15 cellular contexts compared by ENCODE assay signal in the genomic region with DNA sequence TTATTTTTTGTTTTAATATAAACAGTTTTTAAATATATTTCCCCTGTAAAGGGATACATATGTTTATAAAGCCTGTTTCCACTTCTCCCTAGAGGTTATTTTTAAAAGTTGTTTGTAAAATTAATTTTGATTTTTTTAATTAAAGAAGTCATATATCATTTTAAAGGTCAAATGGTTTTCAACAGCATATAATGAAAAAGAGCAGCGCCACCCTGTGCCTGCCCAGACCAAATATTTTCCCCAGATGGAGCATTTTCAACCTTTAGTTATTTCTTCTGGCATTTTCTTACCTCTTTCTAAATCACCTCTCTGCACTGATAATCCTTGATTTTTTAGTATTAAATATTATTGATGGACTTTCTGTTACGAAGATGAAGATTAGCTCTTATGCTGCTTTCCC. TPM values are rescaled to one million over a fixed set of nuclear protein-coding genes. Genes with fewer than 3 reads are reported as not detected.
A peak's percentile ranks its signal among the peaks of the same experiment; 100 is the strongest.
DNase-seq lines count a peak whose midpoint lies in the region; ATAC-seq and TF ChIP-seq lines count a peak whose summit lies in the region.
"Had no signal": no experiment of that assay in that cellular context is flagged by ENCODE, and none has a peak within 500 bp of the region (broad histone marks: within the 10 kb centered on the region; RNA-seq: fewer than 3 reads in every experiment).

No MANE protein-coding gene starts in this region.

- no peaks in the 10 kb centered on the region for H3K9me2 ChIP-seq in GM23338 (ENCODE audit: insufficient read depth)

- peak; percentile 49 for TF ChIP-seq CTCF in BE2C (IDR thresholded peaks at IDR 0.05; ENCODE audit: low read depth, low read length)
- peak; percentile 47 to 57 for TF ChIP-seq CTCF in GM23338 (conservative IDR thresholded peaks at IDR 0.05; ENCODE audit: low read depth in 2 of 2)
- TF ChIP-seq CTCF in VCaP (conservative IDR thresholded peaks at IDR 0.05) = peak; percentile 70
- peak; percentile 59 for TF ChIP-seq CTCF in foreskin keratinocyte (conservative IDR thresholded peaks at IDR 0.05)

- H3K27me3 ChIP-seq in BE2C (no peaks in the 10 kb centered on the region; the same call in 1 of the 2 replicates), GM23338 (ENCODE audit: insufficient read depth) (peaks cover 46% of the 10 kb centered on the region), foreskin keratinocyte (peaks cover 14% of the 10 kb centered on the region)

- no peak overlapping the region for H3K4me2 ChIP-seq in GM23338

- no peak for DNase-seq in BE2C
- DNase-seq in GM23338 (ENCODE audit: low spot score) = no peak
- DNase-seq in foreskin keratinocyte = no peak
- no peak for DNase-seq in activated CD8-positive, alpha-beta memory T cell treated with anti-CD3 and anti-CD28 coated beads, Interleukin-2, amount 10 ng/mL, durations not matched to agents 7 days and 5 days
- DNase-seq in immature natural killer cell = no peak
- DNase-seq in SK-N-DZ (ENCODE audit: low spot score) = no peak
- no peak for DNase-seq in activated naive CD4-positive, alpha-beta T cell treated with anti-CD3 and anti-CD28 coated beads, Interleukin-2, amount 50 U/mL, for 16 hours
- DNase-seq: esophagus squamous epithelium; KBM-7; left cardiac atrium; NCI-H524; stimulated activated CD4-positive, alpha-beta T cell treated with anti-CD3 and anti-CD28 coated beads, Interleukin-4, amount 100 ng/mL, for 24 hours; T-helper 17 cell had no signal

- H3K4me3 Mint-ChIP-seq in GM23338 (no peak overlapping the region), immature natural killer cell (no peak overlapping the region)
- H3K4me3 Mint-ChIP-seq in activated CD8-positive, alpha-beta memory T cell treated with anti-CD3 and anti-CD28 coated beads, Interleukin-2, amount 10 ng/mL, durations not matched to agents 7 days and 5 days = no peak overlapping the region
- H3K4me3 Mint-ChIP-seq: T-helper 17 cell had no signal

- H3K36me3 Mint-ChIP-seq in GM23338 (ENCODE audit: low read depth) (no peaks in the 10 kb centered on the region), immature natural killer cell (peaks cover 0 to 5% (median 0%) of the 10 kb centered on the region in 3 donors)
- no peaks in the 10 kb centered on the region for H3K36me3 Mint-ChIP-seq in activated CD8-positive, alpha-beta memory T cell treated with anti-CD3 and anti-CD28 coated beads, Interleukin-2, amount 10 ng/mL, durations not matched to agents 7 days and 5 days

- peaks cover 17% of the 10 kb centered on the region for H3K27me3 Mint-ChIP-seq in GM23338 (ENCODE audit: insufficient read depth, low read depth, poor library complexity)
- peaks cover 19% of the 10 kb centered on the region for H3K27me3 Mint-ChIP-seq in activated CD8-positive, alpha-beta memory T cell treated with anti-CD3 and anti-CD28 coated beads, Interleukin-2, amount 10 ng/mL, durations not matched to agents 7 days and 5 days
- H3K27me3 Mint-ChIP-seq in immature natural killer cell (ENCODE audit: low read depth in 3 of 3) = peaks cover 10 to 13% (median 12%) of the 10 kb centered on the region in 3 donors

- H3K4me3 ChIP-seq in BE2C (ENCODE audit: low read depth, low read length) (no peak overlapping the region), GM23338 (no peak overlapping the region)
- H3K4me3 ChIP-seq: esophagus squamous epithelium had no signal

- no peak overlapping the region for H3K27ac Mint-ChIP-seq in GM23338
- H3K27ac Mint-ChIP-seq in activated CD8-positive, alpha-beta memory T cell treated with anti-CD3 and anti-CD28 coated beads, Interleukin-2, amount 10 ng/mL, durations not matched to agents 7 days and 5 days = no peak overlapping the region
- H3K27ac Mint-ChIP-seq in immature natural killer cell = no peak overlapping the region

- H3K79me2 ChIP-seq in GM23338 (replicated peaks; ENCODE audit: insufficient read depth) = no peaks in the 10 kb centered on the region
- H3K79me2 ChIP-seq: parathyroid adenoma had no signal

- H3K9me3 Mint-ChIP-seq in GM23338 (no peaks in the 10 kb centered on the region), immature natural killer cell (no peaks in the 10 kb centered on the region)
- H3K9me3 Mint-ChIP-seq in activated CD8-positive, alpha-beta memory T cell treated with anti-CD3 and anti-CD28 coated beads, Interleukin-2, amount 10 ng/mL, durations not matched to agents 7 days and 5 days (ENCODE audit: low read depth) = no peaks in the 10 kb centered on the region

- no peaks in the 10 kb centered on the region for H3K36me3 ChIP-seq in BE2C
- H3K36me3 ChIP-seq in GM23338 (ENCODE audit: insufficient read depth) = no peaks in the 10 kb centered on the region
- H3K36me3 ChIP-seq: esophagus squamous epithelium had no signal

- no peaks in the 10 kb centered on the region; the same call in 1 of the 2 replicates for H4K20me1 ChIP-seq in GM23338 (replicated peaks; ENCODE audit: insufficient read depth)

- no peak overlapping the region for H3K27ac ChIP-seq in GM23338 (ENCODE audit: low read depth)
- no peak overlapping the region for H3K27ac ChIP-seq in VCaP
- no peak overlapping the region for H3K27ac ChIP-seq in foreskin keratinocyte
- H3K27ac ChIP-seq: esophagus squamous epithelium, parathyroid adenoma had no signal

- ATAC-seq in GM23338 (no peak), foreskin keratinocyte (no peak)
- no peak for ATAC-seq in activated CD8-positive, alpha-beta memory T cell treated with anti-CD3 and anti-CD28 coated beads, Interleukin-2, amount 10 ng/mL, durations not matched to agents 7 days and 5 days
- ATAC-seq: left cardiac atrium, T-helper 17 cell had no signal

- H3K4me1 Mint-ChIP-seq in GM23338 = peaks cover 9% of the 10 kb centered on the region; the same call in 2 of the 3 replicates
- no peaks in the 10 kb centered on the region for H3K4me1 Mint-ChIP-seq in activated CD8-positive, alpha-beta memory T cell treated with anti-CD3 and anti-CD28 coated beads, Interleukin-2, amount 10 ng/mL, durations not matched to agents 7 days and 5 days
- H3K4me1 Mint-ChIP-seq in immature natural killer cell = no peaks in the 10 kb centered on the region

- CTCF ChIA-PET in activated CD8-positive, alpha-beta memory T cell treated with anti-CD3 and anti-CD28 coated beads, Interleukin-2, amount 10 ng/mL, durations not matched to agents 7 days and 5 days (lab: Charles Lee) = no interaction called here

- no peaks in the 10 kb centered on the region for H3F3A ChIP-seq in GM23338 (replicated peaks; ENCODE audit: low read depth)

- H2AFZ ChIP-seq in GM23338 = no peak overlapping the region
- H2AFZ ChIP-seq: parathyroid adenoma had no signal

- H3K9me3 ChIP-seq in BE2C = no peaks in the 10 kb centered on the region
- H3K9me3 ChIP-seq: esophagus squamous epithelium had no signal

- no peaks in the 10 kb centered on the region; the same call in 1 of the 2 replicates for H3K4me1 ChIP-seq in BE2C
- peaks cover 8% of the 10 kb centered on the region for H3K4me1 ChIP-seq in GM23338 (ENCODE audit: insufficient read depth)
- H3K4me1 ChIP-seq in foreskin keratinocyte = no peaks in the 10 kb centered on the region
- H3K4me1 ChIP-seq: esophagus squamous epithelium, parathyroid adenoma had no signal

TF ChIP-seq in GM23338, 12 proteins besides CTCF, POLR2A, EP300 and RAD21 (continues in another document):
- TF ChIP-seq POLR2AphosphoS5 (IDR thresholded peaks at IDR 0.05; ENCODE audit: low read depth) (no peak), REST (IDR thresholded peaks at IDR 0.05; ENCODE audit: unreplicated experiment) (no peak), EZH2 (IDR thresholded peaks at IDR 0.05; ENCODE audit: low read depth, unreplicated experiment) (no peak), JUNB (IDR thresholded peaks at IDR 0.05; ENCODE audit: unreplicated experiment) (no peak), EZH2phosphoT487 (IDR thresholded peaks at IDR 0.05; ENCODE audit: unreplicated experiment) (no peak), ZNF331 (CRISPR knock-in tag; IDR thresholded peaks at IDR 0.05; ENCODE audit: low read depth) (no peak)

RNA-seq across cellular contexts. Expression of gene MSX1, which starts 21.0 kb away (rescaled TPM):
- polyA plus RNA-seq in BE2C (2012; ENCODE audit: insufficient read depth, insufficient read length, low read depth) = 4.3 TPM
- not detected in 2 replicates for total RNA-seq in GM23338 (2014; rRNA removed; shearing (Covaris generic))
- polyA plus RNA-seq in GM23338 (2016; fragmentation: Nextera tagmentation; extraction: Ambion mirVana) = 0.40 and 0.61 TPM in 2 replicates
- 0.10 and 0.32 TPM in 2 replicates for total RNA-seq in foreskin keratinocyte
- polyA plus RNA-seq in foreskin keratinocyte = 0.07 and 0.31 TPM in 2 replicates
- total RNA-seq in activated CD8-positive, alpha-beta memory T cell treated with anti-CD3 and anti-CD28 coated beads, Interleukin-2, amount 10 ng/mL, durations not matched to agents 7 days and 5 days = under 1 TPM in 1 of 2 experiments, not detected in 1; 0.12 TPM
- polyA plus RNA-seq in immature natural killer cell = under 1 TPM in 1 of 3 donors, not detected in 2; 0.19 TPM
- polyA plus RNA-seq in SK-N-DZ (2014; cell fraction: cytosol; rRNA removed) = 0.54 and 3.1 TPM in 2 replicates
- polyA plus RNA-seq in SK-N-DZ (2014; cell fraction: nucleus; rRNA removed) = 0.54 and 2.1 TPM in 2 replicates
- total RNA-seq: T-helper 17 cell had no signal
